In the genomic region with DNA sequence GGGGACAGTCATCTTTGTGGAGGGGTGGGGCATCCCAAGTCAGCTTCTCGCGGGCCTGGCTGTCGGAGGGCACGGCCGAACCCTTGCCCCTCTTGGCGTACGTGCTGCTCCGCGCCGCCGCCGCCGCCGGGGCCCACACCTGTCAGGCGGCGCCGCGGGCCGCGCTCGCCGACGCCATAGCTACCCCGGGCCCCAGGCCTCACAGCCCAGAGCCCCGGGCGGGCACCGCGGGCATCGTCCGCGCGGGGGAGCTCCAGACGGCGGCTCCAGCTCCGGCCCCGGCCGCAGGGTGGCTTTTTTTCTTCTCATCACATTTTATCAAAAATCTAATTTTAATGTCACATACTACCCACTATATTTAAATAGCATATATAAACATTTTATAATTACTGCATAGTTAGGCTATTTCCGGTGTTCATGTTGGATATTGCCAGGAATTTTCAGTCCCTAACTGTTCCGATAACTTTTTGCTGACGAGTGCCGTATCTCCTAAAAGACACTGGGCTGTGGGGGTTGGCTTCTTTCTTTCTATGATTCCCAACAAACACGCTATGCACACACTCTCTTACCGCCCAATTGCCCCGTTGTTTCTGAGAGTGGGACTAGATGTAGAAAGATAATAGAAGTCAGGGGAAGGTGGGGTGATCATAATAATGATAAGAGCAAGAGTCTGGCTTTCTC, we compare ENCODE assay signal across 12 cellular contexts. TPM values are rescaled to one million over a fixed set of nuclear protein-coding genes. Genes with fewer than 3 reads are reported as not detected.
DNase-seq lines count a peak whose midpoint lies in the region; ATAC-seq, FAIRE-seq and TF ChIP-seq lines count a peak whose summit lies in the region.
"Not testable (repeated sequence)": the region's sequence is repeated elsewhere in the genome, so short reads cannot be mapped to it uniquely, and the experiment has no call there.
"Had no signal": no experiment of that assay in that cellular context is flagged by ENCODE, and none has a peak within 500 bp of the region (broad histone marks: within the 10 kb centered on the region; RNA-seq: fewer than 3 reads in every experiment).

No MANE protein-coding gene starts in this region.

- CTCF ChIA-PET in Caco-2 (lab: Charles Lee), result interaction anchor here (0.6 to 1.1 kb wide), 7 partner anchors 9 to 335 kb away, joined by 3 to 8 read pairs (median 3); no protein-coding TSS in a partner anchor
- CTCF ChIA-PET in endothelial cell of umbilical vein (lab: Charles Lee), result interaction anchor here (0.7 to 2.7 kb wide), 5 partner anchors 21 to 203 kb away, joined by 3 to 28 read pairs (median 6); no protein-coding TSS in a partner anchor

- ATAC-seq in heart left ventricle (peak in 2 of 4 donors; percentile 36 to 41), left colon (peak; percentile 93)
- ATAC-seq in thoracic aorta (ENCODE audit: insufficient number of reproducible peaks, low FRiP score, low read depth), result not testable (repeated sequence)

- not testable (repeated sequence) for H3K27me3 ChIP-seq in Caco-2 (replicated peaks; ENCODE audit: control insufficient read depth, insufficient read depth, low read length); OCI-LY1 (ENCODE audit: insufficient read depth, low read length); adipocyte (replicated peaks; ENCODE audit: control insufficient read depth, insufficient read depth, low read length); endothelial cell of umbilical vein (ENCODE audit: control insufficient read depth in 2 of 2, insufficient read depth in 2 of 2, low read length in 2 of 2); heart left ventricle; osteoblast (ENCODE audit: insufficient read depth, low read length); thoracic aorta (replicated peaks; ENCODE audit: insufficient read depth)

- not testable (repeated sequence) for H3K9me3 Mint-ChIP-seq in Caco-2 (ENCODE audit: unreplicated experiment)

- not testable (repeated sequence) for H3K36me3 Mint-ChIP-seq in Caco-2 (ENCODE audit: insufficient read depth, unreplicated experiment)

- not testable (repeated sequence) for H3K9ac ChIP-seq in OCI-LY1 (ENCODE audit: low read length); adipocyte (ENCODE audit: low read length); endothelial cell of umbilical vein (replicated peaks; ENCODE audit: extremely low read depth, insufficient read depth, low read length)

- peak; percentile 38 to 54 for TF ChIP-seq CTCF in Caco-2 (IDR thresholded peaks at IDR 0.05; ENCODE audit: insufficient read depth in 1 of 2, low read depth in 1 of 2, low read length in 1 of 2, severe bottlenecking in 1 of 2, unreplicated experiment in 1 of 2)
- peak; percentile 58 for TF ChIP-seq CTCF in OCI-LY1 (IDR thresholded peaks at IDR 0.05; ENCODE audit: low read length)
- peak; percentile 20 to 50 for TF ChIP-seq CTCF in endothelial cell of umbilical vein (IDR thresholded peaks at IDR 0.05; ENCODE audit: extremely low read depth in 1 of 2, insufficient read depth in 1 of 2, low read depth in 1 of 2, low read length in 2 of 2)
- peak in 7 of 12 donors; percentile 13 to 34 (median 27) for TF ChIP-seq CTCF in heart left ventricle (IDR thresholded peaks at IDR 0.05)
- peak; percentile 15 for TF ChIP-seq CTCF in osteoblast (IDR thresholded peaks at IDR 0.05; ENCODE audit: extremely low read depth, low read depth, low read length)
- TF ChIP-seq CTCF in thoracic aorta (IDR thresholded peaks at IDR 0.05), result peak; percentile 45

- H3K36me3 ChIP-seq in Caco-2 (ENCODE audit: control insufficient read depth, insufficient read depth, low read length); OCI-LY1 (ENCODE audit: insufficient read depth, low read length); adipocyte (ENCODE audit: control insufficient read depth, insufficient read depth, low read length, severe bottlenecking); endothelial cell of umbilical vein (ENCODE audit: control insufficient read depth in 2 of 2, extremely low read depth in 1 of 2, insufficient read depth in 2 of 2, low read length in 2 of 2); heart left ventricle; osteoblast (ENCODE audit: insufficient read depth, low read length); thoracic aorta: not testable (repeated sequence)

- not testable (repeated sequence) for H3F3A ChIP-seq in OCI-LY1 (ENCODE audit: insufficient read depth, low read length)

- not testable (repeated sequence) for H3K9me2 ChIP-seq in OCI-LY1 (ENCODE audit: low read depth, low read length)

- intact Hi-C loops in Caco-2 (cut with micrococcal nuclease; ENCODE audit: unreplicated experiment); left colon (cut with DNase I, micrococcal nuclease): not testable (repeated sequence)
- intact Hi-C loops in endothelial cell of umbilical vein (cut with micrococcal nuclease), result loop anchor here (1.0 kb wide), 1 partner anchor 169 kb away; no protein-coding TSS in a partner anchor
- intact Hi-C loops in heart left ventricle (cut with DNase I), result loop anchor here in 1 of 10 donors (5.0 kb wide), 1 partner anchor 169 kb away; no protein-coding TSS in a partner anchor

- POLR2A ChIA-PET in Caco-2 (lab: Charles Lee); endothelial cell of umbilical vein (lab: Charles Lee): not testable (repeated sequence)

- not testable (repeated sequence) for H3K4me2 ChIP-seq in OCI-LY1 (ENCODE audit: low read length)
- H3K4me2 ChIP-seq in endothelial cell of umbilical vein (ENCODE audit: insufficient read depth, low read length) (peak overlapping the region; percentile 58), osteoblast (ENCODE audit: insufficient read depth, low read length) (peak overlapping the region; percentile 66)

- H3K4me1 ChIP-seq in Caco-2; OCI-LY1 (ENCODE audit: insufficient read depth, low read length, severe bottlenecking); adipocyte (ENCODE audit: control insufficient read depth, insufficient read depth, low read length); endothelial cell of umbilical vein (ENCODE audit: control insufficient read depth, extremely low read depth, insufficient read depth, low read length); heart left ventricle; osteoblast (ENCODE audit: insufficient read depth, low read length); thoracic aorta (ENCODE audit: control insufficient read depth in 1 of 2, low read depth in 2 of 2): not testable (repeated sequence)

- TF ChIP-seq POLR2A in endothelial cell of umbilical vein (IDR thresholded peaks at IDR 0.05; ENCODE audit: low read depth, low read length); heart left ventricle (IDR thresholded peaks at IDR 0.05): not testable (repeated sequence)

- H2AFZ ChIP-seq in OCI-LY1 (ENCODE audit: low read length), result not testable (repeated sequence)
- peak overlapping the region; percentile 64 for H2AFZ ChIP-seq in endothelial cell of umbilical vein (ENCODE audit: low read depth, low read length)
- peak overlapping the region; percentile 12 for H2AFZ ChIP-seq in osteoblast (ENCODE audit: low read length)

- not testable (repeated sequence) for H3K9me3 ChIP-seq in Caco-2; OCI-LY1 (ENCODE audit: low read length); adipocyte (ENCODE audit: control insufficient read depth, low read length); endothelial cell of umbilical vein (replicated peaks; ENCODE audit: control insufficient read depth, insufficient read depth, low read length); heart left ventricle; osteoblast (ENCODE audit: low read depth, low read length); thoracic aorta

- peak; percentile 52 for FAIRE-seq in endothelial cell of umbilical vein (lab: Jason Lieb, UNC)

- dilution Hi-C loops in endothelial cell of umbilical vein (cut with MboI; ENCODE audit: extremely low pct_ligation_motif_present, low sequenced_read_pairs), result not testable (repeated sequence)

- 60 to 77% (median 75%) methylated on average over 33 to 44 of the region's 44 CpGs for WGBS in heart left ventricle, 4 donors

- H3K4me3 Mint-ChIP-seq in Caco-2 (ENCODE audit: unreplicated experiment), result peak overlapping the region; percentile 69

- peaks cover 11% of the 10 kb centered on the region for H3K27me3 Mint-ChIP-seq in Caco-2 (ENCODE audit: insufficient read depth, unreplicated experiment)

- not testable (repeated sequence) for H4K20me1 ChIP-seq in OCI-LY1 (ENCODE audit: insufficient read depth, low read length); endothelial cell of umbilical vein (replicated peaks; ENCODE audit: control insufficient read depth, extremely low read depth, insufficient read depth, low read length); osteoblast (ENCODE audit: insufficient read depth, low read length)

- not testable (repeated sequence) for H3K9me1 ChIP-seq in endothelial cell of umbilical vein (replicated peaks; ENCODE audit: control insufficient read depth, extremely low read depth, insufficient read depth, low read length)

- not testable (repeated sequence) for H3K79me2 ChIP-seq in OCI-LY1 (ENCODE audit: insufficient read depth, low read length); endothelial cell of umbilical vein (ENCODE audit: control insufficient read depth, insufficient read depth, low read length); osteoblast (ENCODE audit: insufficient read depth, low read length)

- H3K27ac ChIP-seq in OCI-LY1 (ENCODE audit: low read depth, low read length, poor library complexity, severe bottlenecking); endothelial cell of umbilical vein (ENCODE audit: insufficient read depth, low read depth, low read length); heart left ventricle; osteoblast (ENCODE audit: low read depth, low read length); thoracic aorta: not testable (repeated sequence)

- H3K4me1 Mint-ChIP-seq in Caco-2 (ENCODE audit: low read depth, unreplicated experiment), result not testable (repeated sequence)

- BruUV-seq in Caco-2 (replicated peaks; lab: Mats Ljungman, UMichigan); endothelial cell of umbilical vein (replicated peaks; lab: Mats Ljungman, UMichigan): not testable (repeated sequence)

- not testable (repeated sequence) for H3K27ac Mint-ChIP-seq in Caco-2 (ENCODE audit: unreplicated experiment)

- peak overlapping the region; percentile 12 for H3K4me3 ChIP-seq in Caco-2 (ENCODE audit: low read depth, low read length)
- not testable (repeated sequence) for H3K4me3 ChIP-seq in OCI-LY1 (ENCODE audit: low read depth, low read length, poor library complexity, severe bottlenecking)
- peak overlapping the region; percentile 47 for H3K4me3 ChIP-seq in adipocyte (ENCODE audit: low read length)
- H3K4me3 ChIP-seq in endothelial cell of umbilical vein (replicated peaks in 1 of 3; ENCODE audit: insufficient read depth in 1 of 3, low read depth in 1 of 3, low read length in 3 of 3), result peak overlapping the region; percentile 4 to 43 (median 8)
- peak overlapping the region in 6 of 12 donors; percentile 6 to 33 (median 18) for H3K4me3 ChIP-seq in heart left ventricle
- peak overlapping the region; percentile 53 for H3K4me3 ChIP-seq in osteoblast (ENCODE audit: insufficient read depth, low read length)
- peak overlapping the region; percentile 60 for H3K4me3 ChIP-seq in thoracic aorta

- DNase-seq in Caco-2 (peak in 1 of 2 experiments; percentile 72), endothelial cell of umbilical vein (ENCODE audit: low read depth, low spot score) (peak; percentile 20), heart left ventricle (peak in 1 of 5 donors; percentile 39), left colon (peak in 1 of 2 donors; percentile 31)
- DNase-seq in adipocyte (ENCODE audit: low read depth); osteoblast (ENCODE audit: insufficient read length, low spot score, missing footprints); thoracic aorta (ENCODE audit: low spot score): not testable (repeated sequence)

RNA-seq across cellular contexts. Expression of a gene that starts 25.2 kb away (rescaled TPM):
- total RNA-seq in Caco-2 (2022), result not detected in 2 replicates
- not detected in 2 replicates for total RNA-seq in endothelial cell of umbilical vein
- polyA plus RNA-seq in endothelial cell of umbilical vein, result not detected in 2 replicates
- not detected in 2 replicates for polyA plus RNA-seq in endothelial cell of umbilical vein (2011; cell fraction: cytosol; rRNA removed)
- polyA plus RNA-seq in endothelial cell of umbilical vein (2011; cell fraction: nucleus; rRNA removed), result not detected in 2 replicates
- not detected in 2 replicates for polyA plus RNA-seq in endothelial cell of umbilical vein (2012)
- not detected in 2 replicates for polyA minus RNA-seq in endothelial cell of umbilical vein
- not detected for polyA minus RNA-seq in endothelial cell of umbilical vein (2011; cell fraction: cytosol; rRNA and poly(A)+ RNA removed)
- polyA minus RNA-seq in endothelial cell of umbilical vein (2011; cell fraction: nucleus; rRNA and poly(A)+ RNA removed), result not detected in 2 replicates
- not detected for total RNA-seq in heart left ventricle
- polyA plus RNA-seq in heart left ventricle, result not detected
- under 1 TPM; 0.37 to 0.73 TPM for total RNA-seq in left colon
- total RNA-seq in osteoblast, result not detected in 2 replicates
- not detected for total RNA-seq in thoracic aorta
- total RNA-seq: H4, NCI-H460, Peyer's patch had no signal
- polyA plus RNA-seq: CD14-positive monocyte had no signal
